Comparison of ENCODE assay signal across 8 cellular contexts in genomic region chr14:102437997-102438922, GRCh38.
DNase-seq lines count a peak whose midpoint lies in the region; ATAC-seq, FAIRE-seq and TF ChIP-seq lines count a peak whose summit lies in the region.

No MANE protein-coding gene starts in this region.

- H3K4me3 ChIP-seq in DOHH2 (ENCODE audit: low read length) (no peak overlapping the region), RWPE2 (ENCODE audit: severe bottlenecking) (peak overlapping the region; percentile 8), neutrophil (ENCODE audit: low read depth in 1 of 2, low read length in 1 of 2) (no peak overlapping the region)

- peak overlapping the region; percentile 52 for H3K4me2 ChIP-seq in DOHH2 (ENCODE audit: low read length)

- FAIRE-seq in frontal cortex (lab: Jason Lieb, UNC): no peak

- H3K27ac ChIP-seq in DOHH2 (ENCODE audit: low read depth, low read length) (no peak overlapping the region), RWPE2 (ENCODE audit: poor library complexity, severe bottlenecking) (no peak overlapping the region), neutrophil (no peak overlapping the region)

- peak; percentile 94 for ATAC-seq in RWPE2 (ENCODE audit: low read depth)

- no peaks in the 10 kb centered on the region for H3K79me2 ChIP-seq in DOHH2 (ENCODE audit: control insufficient read depth, low read length)

- DNase-seq in RWPE2 (ENCODE audit: low spot score): peak; percentile 91
- peak; percentile 44 for DNase-seq in activated gamma-delta T cell treated with Interleukin-2 at 50 U/mL for 16 hours
- peak; percentile 71 to 89 for DNase-seq in frontal cortex (ENCODE audit: low spot score in 2 of 2)
- peak; percentile 63 for DNase-seq in stromal cell of bone marrow (ENCODE audit: low read depth)
- no peak for DNase-seq in GF-D8 (lab: John Stamatoyannopoulos, UW)

- H4K20me1 ChIP-seq in DOHH2 (ENCODE audit: control insufficient read depth, insufficient read depth, low read depth, low read length): no peaks in the 10 kb centered on the region

- peaks cover 7% of the 10 kb centered on the region for H3K4me1 ChIP-seq in DOHH2 (ENCODE audit: control insufficient read depth, low read length)
- H3K4me1 ChIP-seq in RWPE2 (ENCODE audit: insufficient read depth, poor library complexity, severe bottlenecking): peaks cover 4% of the 10 kb centered on the region
- H3K4me1 ChIP-seq in neutrophil (ENCODE audit: control insufficient read depth in 1 of 2, insufficient read depth in 1 of 2, low read depth in 1 of 2, low read length in 1 of 2): peaks cover 4% of the 10 kb centered on the region in 2 experiments

- peaks cover 13% of the 10 kb centered on the region; the same call in 1 of the 2 replicates for H3K36me3 ChIP-seq in DOHH2 (ENCODE audit: control insufficient read depth, low read length)
- H3K36me3 ChIP-seq in RWPE2 (ENCODE audit: low read depth): peaks cover 41% of the 10 kb centered on the region
- H3K36me3 ChIP-seq in neutrophil: peaks cover 100% of the 10 kb centered on the region

- peak; percentile 88 for TF ChIP-seq CTCF in DOHH2 (IDR thresholded peaks at IDR 0.05; ENCODE audit: low read depth, low read length, poor library complexity, severe bottlenecking)
- peak; percentile 75 for TF ChIP-seq CTCF in LNCAP (IDR thresholded peaks at IDR 0.05)
- TF ChIP-seq CTCF in RWPE2 (IDR thresholded peaks at IDR 0.05; ENCODE audit: poor library complexity, severe bottlenecking): peak; percentile 96
- TF ChIP-seq CTCF in neutrophil (IDR thresholded peaks at IDR 0.05): peak; percentile 27

- no peaks in the 10 kb centered on the region for H3F3A ChIP-seq in DOHH2 (ENCODE audit: control insufficient read depth, insufficient read depth)

- H3K9me3 ChIP-seq in DOHH2 (ENCODE audit: control insufficient read depth, insufficient read depth, low read length) (no peaks in the 10 kb centered on the region), RWPE2 (ENCODE audit: severe bottlenecking) (no peaks in the 10 kb centered on the region), neutrophil (no peaks in the 10 kb centered on the region)

- H3K9me2 ChIP-seq in DOHH2 (replicated peaks; ENCODE audit: control insufficient read depth, low read length): no peaks in the 10 kb centered on the region

- no peaks in the 10 kb centered on the region for H3K27me3 ChIP-seq in DOHH2 (ENCODE audit: control insufficient read depth, low read length)
- H3K27me3 ChIP-seq in RWPE2 (ENCODE audit: insufficient read depth, poor library complexity, severe bottlenecking): no peaks in the 10 kb centered on the region
- no peaks in the 10 kb centered on the region for H3K27me3 ChIP-seq in neutrophil

Comparison
In these comparisons a context has a peak if more than half of its experiments do, and no peak if none do; other contexts are left out.
1. CTCF ChIP-seq: peak in every context shown above with its lines; median percentile 96 in RWPE2; 88 in DOHH2; 75 in LNCAP; 27 in neutrophil.